In genomic region chr10:119595715-119596515, GRCh38 we compare ENCODE assay signal across 8 cellular contexts. TPM values are rescaled to one million over a fixed set of nuclear protein-coding genes. Genes with fewer than 3 reads are reported as not detected.
DNase-seq lines count a peak whose midpoint lies in the region; ATAC-seq and TF ChIP-seq lines count a peak whose summit lies in the region.

No MANE protein-coding gene starts in this region.

- peak overlapping the region; percentile 99 for H3K4me2 ChIP-seq in smooth muscle cell

- DNase-seq in NCI-H510A (lab: John Stamatoyannopoulos, UW) (peak; percentile 23), NCI-H510A treated with DMSO at 0.1 percent for 48 hours (lab: John Stamatoyannopoulos, UW) (no peak), T-helper 22 cell (ENCODE audit: low read depth) (peak; percentile 33), astrocyte of the spinal cord (ENCODE audit: low read depth, low spot score) (peak; percentile 34), smooth muscle cell (lab: John Stamatoyannopoulos, UW; ENCODE audit: unreplicated experiment) (peak; percentile 33), NCI-H2029 treated with DMSO at 0.1 percent for 48 hours (lab: John Stamatoyannopoulos, UW) (no peak)

- peaks cover 5% of the 10 kb centered on the region for H3K9me3 ChIP-seq in iPS-18c (ENCODE audit: control insufficient read depth, insufficient read depth, low read length)
- no peaks in the 10 kb centered on the region for H3K9me3 ChIP-seq in smooth muscle cell (replicated peaks; ENCODE audit: low read depth)

- H3K36me3 ChIP-seq in smooth muscle cell (ENCODE audit: low read depth): no peaks in the 10 kb centered on the region

- under 1% methylated on average over 20 of the region's 48 CpGs for WGBS in smooth muscle cell (ENCODE audit: low lambda C conversion rate)

- peak; percentile 10 for ATAC-seq in HG03432 (IDR thresholded peaks at IDR 0.05; ENCODE audit: unreplicated experiment)

- TF ChIP-seq CTCF in astrocyte of the spinal cord (IDR thresholded peaks at IDR 0.05; ENCODE audit: low read depth, low read length) (no peak), smooth muscle cell (IDR thresholded peaks at IDR 0.05; ENCODE audit: borderline replicate concordance, insufficient read depth, poor library complexity, severe bottlenecking) (no peak)

- peak overlapping the region; percentile 82 for H3K9ac ChIP-seq in smooth muscle cell (ENCODE audit: low read depth)

- H3K79me2 ChIP-seq in smooth muscle cell (ENCODE audit: low read depth): peaks cover 54% of the 10 kb centered on the region

- in situ Hi-C loops in astrocyte of the spinal cord (cut with HindIII; ENCODE audit: low sequenced_read_pairs): no loop called here

- H4K20me1 ChIP-seq in smooth muscle cell (ENCODE audit: low read depth): peaks cover 48% of the 10 kb centered on the region

- H3K27ac ChIP-seq in smooth muscle cell (ENCODE audit: low read depth): peak overlapping the region; percentile 90

- H3K4me3 ChIP-seq in astrocyte of the spinal cord (ENCODE audit: low read depth, low read length) (peak overlapping the region; percentile 90), iPS-18c (ENCODE audit: insufficient read depth, low read depth, low read length) (peak overlapping the region; percentile 92), smooth muscle cell (peak overlapping the region; percentile 64)

- peaks cover 4% of the 10 kb centered on the region for H3F3A ChIP-seq in smooth muscle cell (ENCODE audit: low read depth)

- peak overlapping the region; percentile 54 for H2AFZ ChIP-seq in smooth muscle cell (ENCODE audit: low read depth)

- no peaks in the 10 kb centered on the region for H3K27me3 ChIP-seq in smooth muscle cell (ENCODE audit: low read depth)

- peaks cover 37% of the 10 kb centered on the region for H3K4me1 ChIP-seq in smooth muscle cell (ENCODE audit: low read depth)

RNA-seq across cellular contexts. Expression of gene TIAL1, which starts 0.8 kb away (rescaled TPM):
- total RNA-seq in smooth muscle cell: 117 and 118 TPM in 2 replicates
- 40.0 and 53.6 TPM in 2 replicates for polyA plus RNA-seq in smooth muscle cell

RNA-seq across cellular contexts. Expression of gene RGS10, which starts 53.4 kb away (rescaled TPM):
- 72.5 and 81.1 TPM in 2 replicates for total RNA-seq in smooth muscle cell
- 31.6 and 40.2 TPM in 2 replicates for polyA plus RNA-seq in smooth muscle cell

RNA-seq across cellular contexts. Expression of gene BAG3, which starts 55.3 kb away (rescaled TPM):
- 24.4 and 25.5 TPM in 2 replicates for total RNA-seq in smooth muscle cell
- 70.1 and 73.7 TPM in 2 replicates for polyA plus RNA-seq in smooth muscle cell

Comparison
In these comparisons a context has a peak if more than half of its experiments do, and no peak if none do; other contexts are left out.
1. DNase-seq: peak in NCI-H510A (single experiment), T-helper 22 cell (single experiment), astrocyte of the spinal cord (single experiment) and smooth muscle cell (single experiment); none in NCI-H510A treated with DMSO at 0.1 percent for 48 hours (single experiment) and NCI-H2029 treated with DMSO at 0.1 percent for 48 hours (single experiment).
2. Peak in every context shown above with its lines, with median percentiles within 50 percentile points of each other: H3K4me3 ChIP-seq.